Comparison of ENCODE assay signal across 15 cellular contexts in genomic region chr3:139187648-139188047, GRCh38.
"Had no signal": no experiment of that assay in that cellular context is flagged by ENCODE, and none has a peak within 500 bp of the region (broad histone marks: within the 10 kb centered on the region; RNA-seq: fewer than 3 reads in every experiment).

No MANE protein-coding gene starts in this region.

- H3K27ac Mint-ChIP-seq: activated naive CD4-positive, alpha-beta T cell treated with anti-CD3 and anti-CD28 coated beads, Interleukin-2, amount 50 U/mL, for 24 hours; naive thymus-derived CD4-positive, alpha-beta T cell had no signal

- H3K4me3 Mint-ChIP-seq: activated naive CD4-positive, alpha-beta T cell treated with anti-CD3 and anti-CD28 coated beads, Interleukin-2, amount 50 U/mL, for 24 hours; naive thymus-derived CD4-positive, alpha-beta T cell had no signal

- H3K27ac ChIP-seq: body of pancreas, lower lobe of right lung, parathyroid adenoma, stomach, tibial artery, uterus had no signal

- H3K36me3 Mint-ChIP-seq: activated naive CD4-positive, alpha-beta T cell treated with anti-CD3 and anti-CD28 coated beads, Interleukin-2, amount 50 U/mL, for 24 hours had no signal

- H3K4me3 ChIP-seq: body of pancreas, lower lobe of right lung, stomach, tibial artery, uterus had no signal

- ATAC-seq: body of pancreas; lower lobe of right lung; naive thymus-derived CD4-positive, alpha-beta T cell had no signal

- DNase-seq: activated CD4-positive, alpha-beta T cell treated with anti-CD3 and anti-CD28 coated beads, Interleukin-2, amount 50 U/mL, for 1 hour; activated T-cell treated with anti-CD3 and anti-CD28 coated beads, Interleukin-2, amount 50 U/mL, for 1 hour; body of pancreas; central memory CD4-positive, alpha-beta T cell; cortex of kidney; effector memory CD4-positive, alpha-beta T cell; kidney glomerular epithelial cell; lower lobe of right lung; naive thymus-derived CD4-positive, alpha-beta T cell; retina; stomach; tibial artery; uterus had no signal

- H3K9me3 Mint-ChIP-seq: activated naive CD4-positive, alpha-beta T cell treated with anti-CD3 and anti-CD28 coated beads, Interleukin-2, amount 50 U/mL, for 24 hours had no signal

- H3K79me2 ChIP-seq: parathyroid adenoma had no signal

- H2AFZ ChIP-seq: parathyroid adenoma had no signal

- H3K27me3 ChIP-seq: body of pancreas, stomach, tibial artery, uterus had no signal

- H3K36me3 ChIP-seq: lower lobe of right lung, stomach, tibial artery, uterus had no signal

- H3K4me1 Mint-ChIP-seq: activated naive CD4-positive, alpha-beta T cell treated with anti-CD3 and anti-CD28 coated beads, Interleukin-2, amount 50 U/mL, for 24 hours; naive thymus-derived CD4-positive, alpha-beta T cell had no signal

- H3K4me1 ChIP-seq: lower lobe of right lung, parathyroid adenoma, stomach, tibial artery, uterus had no signal
